In genomic region chr4:174256277-174256713, GRCh38 we compare ENCODE assay signal across 20 cellular contexts. TPM values are rescaled to one million over a fixed set of nuclear protein-coding genes. Genes with fewer than 3 reads are reported as not detected.
DNase-seq lines count a peak whose midpoint lies in the region; ATAC-seq and TF ChIP-seq lines count a peak whose summit lies in the region.
"Had no signal": no experiment of that assay in that cellular context is flagged by ENCODE, and none has a peak within 500 bp of the region (broad histone marks: within the 10 kb centered on the region; RNA-seq: fewer than 3 reads in every experiment).

No MANE protein-coding gene starts in this region.

- no peaks in the 10 kb centered on the region for H3K9me3 Mint-ChIP-seq in activated CD8-positive, alpha-beta T cell treated with anti-CD3 and anti-CD28 coated beads for 36 hours
- H3K9me3 Mint-ChIP-seq in activated naive CD8-positive, alpha-beta T cell treated with anti-CD3 and anti-CD28 coated beads for 36 hours: no peaks in the 10 kb centered on the region
- no peaks in the 10 kb centered on the region for H3K9me3 Mint-ChIP-seq in nephron progenitor cell
- H3K9me3 Mint-ChIP-seq: activated naive CD4-positive, alpha-beta T cell treated with anti-CD3 and anti-CD28 coated beads, Interleukin-2, amount 50 U/mL, for 24 hours; T-cell had no signal

- no peak overlapping the region for H3K27ac Mint-ChIP-seq in activated CD8-positive, alpha-beta T cell treated with anti-CD3 and anti-CD28 coated beads for 36 hours
- no peak overlapping the region for H3K27ac Mint-ChIP-seq in activated naive CD8-positive, alpha-beta T cell treated with anti-CD3 and anti-CD28 coated beads for 36 hours
- H3K27ac Mint-ChIP-seq in nephron progenitor cell: no peak overlapping the region
- H3K27ac Mint-ChIP-seq: activated naive CD4-positive, alpha-beta T cell treated with anti-CD3 and anti-CD28 coated beads, Interleukin-2, amount 50 U/mL, for 24 hours; T-cell had no signal

- no peak overlapping the region for H3K4me3 Mint-ChIP-seq in activated CD8-positive, alpha-beta T cell treated with anti-CD3 and anti-CD28 coated beads for 36 hours
- no peak overlapping the region for H3K4me3 Mint-ChIP-seq in activated naive CD8-positive, alpha-beta T cell treated with anti-CD3 and anti-CD28 coated beads for 36 hours
- H3K4me3 Mint-ChIP-seq in nephron progenitor cell: no peak overlapping the region
- H3K4me3 Mint-ChIP-seq: activated naive CD4-positive, alpha-beta T cell treated with anti-CD3 and anti-CD28 coated beads, Interleukin-2, amount 50 U/mL, for 24 hours; T-cell had no signal

- no peaks in the 10 kb centered on the region for H3K27me3 Mint-ChIP-seq in activated CD8-positive, alpha-beta T cell treated with anti-CD3 and anti-CD28 coated beads for 36 hours
- no peaks in the 10 kb centered on the region for H3K27me3 Mint-ChIP-seq in activated naive CD8-positive, alpha-beta T cell treated with anti-CD3 and anti-CD28 coated beads for 36 hours
- H3K27me3 Mint-ChIP-seq in nephron progenitor cell (ENCODE audit: low read depth, poor library complexity): no peaks in the 10 kb centered on the region
- H3K27me3 Mint-ChIP-seq: activated naive CD4-positive, alpha-beta T cell treated with anti-CD3 and anti-CD28 coated beads, Interleukin-2, amount 50 U/mL, for 24 hours; T-cell had no signal

- H3K36me3 Mint-ChIP-seq in activated CD8-positive, alpha-beta T cell treated with anti-CD3 and anti-CD28 coated beads for 36 hours (ENCODE audit: low read depth): peaks cover 5% of the 10 kb centered on the region
- H3K36me3 Mint-ChIP-seq in activated naive CD8-positive, alpha-beta T cell treated with anti-CD3 and anti-CD28 coated beads for 36 hours: peaks cover 2% of the 10 kb centered on the region
- H3K36me3 Mint-ChIP-seq in nephron progenitor cell (ENCODE audit: low read depth): no peaks in the 10 kb centered on the region

- peak overlapping the region; percentile 55 for H3K27ac ChIP-seq in ACC112 (ENCODE audit: low read depth, low read length)
- H3K27ac ChIP-seq: BLaER1, transverse colon had no signal

- ATAC-seq in HG02884 (IDR thresholded peaks at IDR 0.05; ENCODE audit: unreplicated experiment): no peak
- ATAC-seq in activated CD8-positive, alpha-beta T cell treated with anti-CD3 and anti-CD28 coated beads for 36 hours: no peak
- ATAC-seq: T-cell had no signal

- peak overlapping the region; percentile 49 for H3K4me3 ChIP-seq in ACC112 (ENCODE audit: low read depth, low read length)
- H3K4me3 ChIP-seq: BLaER1, transverse colon had no signal

- H3K27me3 ChIP-seq in ACC112 (ENCODE audit: insufficient read depth, low read length): no peaks in the 10 kb centered on the region
- H3K27me3 ChIP-seq: BLaER1, transverse colon had no signal

- POLR2A ChIA-PET in activated CD8-positive, alpha-beta T cell treated with anti-CD3 and anti-CD28 coated beads for 36 hours (lab: Charles Lee): no interaction called here

- no peak for TF ChIP-seq CTCF in activated CD8-positive, alpha-beta T cell treated with anti-CD3 and anti-CD28 coated beads for 36 hours (IDR thresholded peaks at IDR 0.05)
- TF ChIP-seq CTCF in nephron progenitor cell (IDR thresholded peaks at IDR 0.05): no peak

- peaks cover 8% of the 10 kb centered on the region for H3K4me1 Mint-ChIP-seq in activated CD8-positive, alpha-beta T cell treated with anti-CD3 and anti-CD28 coated beads for 36 hours (ENCODE audit: low read depth)
- peaks cover 8% of the 10 kb centered on the region for H3K4me1 Mint-ChIP-seq in activated naive CD8-positive, alpha-beta T cell treated with anti-CD3 and anti-CD28 coated beads for 36 hours
- peaks cover 4% of the 10 kb centered on the region for H3K4me1 Mint-ChIP-seq in nephron progenitor cell

- H3K36me3 ChIP-seq in ACC112 (ENCODE audit: insufficient read depth, low read length): no peaks in the 10 kb centered on the region

- intact Hi-C loops in activated CD8-positive, alpha-beta T cell treated with anti-CD3 and anti-CD28 coated beads for 36 hours (cut with micrococcal nuclease): no loop called here

- H3K4me1 ChIP-seq in ACC112 (ENCODE audit: control insufficient read depth, insufficient read depth, low read length, unreplicated experiment): peaks cover 32% of the 10 kb centered on the region

- CTCF ChIA-PET in activated CD8-positive, alpha-beta T cell treated with anti-CD3 and anti-CD28 coated beads for 36 hours (lab: Charles Lee): interaction anchor here (1.0 kb wide), 1 partner anchor 302 kb away, joined by 3 read pairs; no protein-coding TSS in a partner anchor

- no peak overlapping the region for H2AFZ ChIP-seq in ACC112 (ENCODE audit: low read length, unreplicated experiment)

- peak; percentile 44 for DNase-seq in HCEC 1CT
- DNase-seq in astrocyte of the hippocampus (ENCODE audit: low read depth, low spot score): peak; percentile 28
- DNase-seq in fibroblast of the conjunctiva (ENCODE audit: low read depth): peak; percentile 4
- DNase-seq in activated CD8-positive, alpha-beta T cell treated with anti-CD3 and anti-CD28 coated beads for 36 hours: no peak
- no peak for DNase-seq in activated naive CD8-positive, alpha-beta T cell treated with anti-CD3 and anti-CD28 coated beads for 36 hours
- no peak for DNase-seq in nephron progenitor cell
- DNase-seq: activated CD4-positive, CD25-positive, alpha-beta regulatory T cell; activated CD8-positive, alpha-beta memory T cell treated with anti-CD3 and anti-CD28 coated beads, Interleukin-2, amount 50 U/mL, for 48 hours; cortex of kidney; DMS79; kidney; NCI-H1417 treated with DMSO at 0.1 percent for 48 hours; NCI-H446 treated with DMSO at 0.1 percent for 48 hours; stimulated activated CD4-positive, alpha-beta T cell treated with anti-CD3 and anti-CD28 coated beads, Interleukin-1b, Interleukin-23, amount 100 ng/mL, for 48 hours; T-cell; transverse colon had no signal

- H3K79me2 ChIP-seq in ACC112 (ENCODE audit: control insufficient read depth, insufficient read depth, low read length, unreplicated experiment): no peaks in the 10 kb centered on the region

RNA-seq across cellular contexts. Expression of gene FBXO8, which starts 27.2 kb away (rescaled TPM):
- 10 to 100 TPM; 15.1 to 19.1 TPM for total RNA-seq in activated CD8-positive, alpha-beta T cell treated with anti-CD3 and anti-CD28 coated beads for 36 hours
- 10 to 100 TPM; 16.2 to 17.4 TPM for total RNA-seq in activated naive CD8-positive, alpha-beta T cell treated with anti-CD3 and anti-CD28 coated beads for 36 hours

RNA-seq across cellular contexts. Expression of gene CEP44, which starts 27.4 kb away (rescaled TPM):
- total RNA-seq in activated CD8-positive, alpha-beta T cell treated with anti-CD3 and anti-CD28 coated beads for 36 hours: 10 to 100 TPM; 29.3 to 30.2 TPM
- 10 to 100 TPM; 19.7 TPM for total RNA-seq in activated naive CD8-positive, alpha-beta T cell treated with anti-CD3 and anti-CD28 coated beads for 36 hours

Comparison
In these comparisons a context has a peak if more than half of its experiments do, and no peak if none do; other contexts are left out.
1. DNase-seq: peak in HCEC 1CT (single experiment), astrocyte of the hippocampus (single experiment) and fibroblast of the conjunctiva (single experiment); none in activated CD8-positive, alpha-beta T cell treated with anti-CD3 and anti-CD28 coated beads for 36 hours (single experiment), activated naive CD8-positive, alpha-beta T cell treated with anti-CD3 and anti-CD28 coated beads for 36 hours (single experiment) and nephron progenitor cell (single experiment).